Comparison of ENCODE assay signal across 11 cellular contexts in genomic region chr3:46925585-46925934, GRCh38. TPM values are rescaled to one million over a fixed set of nuclear protein-coding genes. Genes with fewer than 3 reads are reported as not detected.
DNase-seq lines count a peak whose midpoint lies in the region; ATAC-seq and TF ChIP-seq lines count a peak whose summit lies in the region.
"Had no signal": no experiment of that assay in that cellular context is flagged by ENCODE, and none has a peak within 500 bp of the region (broad histone marks: within the 10 kb centered on the region; RNA-seq: fewer than 3 reads in every experiment).

No MANE protein-coding gene starts in this region.

- TF ChIP-seq CTCF in DOHH2 (IDR thresholded peaks at IDR 0.05; ENCODE audit: low read depth, low read length, poor library complexity, severe bottlenecking) (no peak), OCI-LY7 (conservative IDR thresholded peaks at IDR 0.05; ENCODE audit: low read length) (no peak), gastrocnemius medialis (IDR thresholded peaks at IDR 0.05 in 4 of 5, conservative IDR thresholded peaks at IDR 0.05 in 1 of 5) (no peak), GM20000 (IDR thresholded peaks at IDR 0.05; ENCODE audit: extremely low read depth, missing control alignments) (no peak)

- H3K4me1 ChIP-seq in DOHH2 (ENCODE audit: control insufficient read depth, low read length) (peaks cover 65% of the 10 kb centered on the region), OCI-LY7 (ENCODE audit: insufficient read depth, low read length, poor library complexity, severe bottlenecking) (peaks cover 71% of the 10 kb centered on the region), gastrocnemius medialis (peaks cover 54 to 58% of the 10 kb centered on the region in 2 donors)

- H3F3A ChIP-seq in DOHH2 (ENCODE audit: control insufficient read depth, insufficient read depth) = peaks cover 41% of the 10 kb centered on the region

- POLR2A ChIA-PET in OCI-LY7 (lab: Charles Lee) = interaction anchor here (0.7 to 5.7 kb wide), 2 partner anchors 55 to 62 kb away, joined by 3 to 39 read pairs; partner anchors contain the start of gene NBEAL2

- CTCF ChIA-PET in OCI-LY7 (lab: Charles Lee; ENCODE audit: unreplicated experiment) = interaction anchor here (0.5 to 0.6 kb wide), 2 partner anchors 8 to 74 kb away, joined by 3 read pairs; no protein-coding TSS in a partner anchor

- H3K4me2 ChIP-seq in DOHH2 (ENCODE audit: low read length) (peak overlapping the region; percentile 95), OCI-LY7 (ENCODE audit: low read length) (peak overlapping the region; percentile 82)

- no TSS peak for BruUV-seq in OCI-LY7 (replicated peaks; lab: Mats Ljungman, UMichigan)

- no peak for DNase-seq in OCI-LY7 (ENCODE audit: low spot score)
- DNase-seq in left cardiac atrium = peak; percentile 76
- peak; percentile 52 to 75 for DNase-seq in gastrocnemius medialis
- no peak for DNase-seq in GM20000 (ENCODE audit: low spot score)
- DNase-seq in SHP77 treated with DMSO at 0.1 percent for 48 hours (lab: John Stamatoyannopoulos, UW) = no peak
- no peak for DNase-seq in DMS 273 (lab: John Stamatoyannopoulos, UW; ENCODE audit: unreplicated experiment)
- DNase-seq: activated CD4-positive, alpha-beta T cell treated with anti-CD3 and anti-CD28 coated beads for 1 hour; DMS153; effector memory CD4-positive, alpha-beta T cell; NCI-H510A treated with DMSO at 0.1 percent for 48 hours had no signal

- no peaks in the 10 kb centered on the region for H3K9me2 ChIP-seq in DOHH2 (replicated peaks; ENCODE audit: control insufficient read depth, low read length)
- no peaks in the 10 kb centered on the region for H3K9me2 ChIP-seq in OCI-LY7 (ENCODE audit: insufficient read depth, low read length)

- intact Hi-C loops in OCI-LY7 (cut with micrococcal nuclease; ENCODE audit: unreplicated experiment) = loop anchor here (5.0 kb wide), 3 partner anchors 237 to 457 kb away; partner anchors contain the start of genes PTPN23 and SETD2
- intact Hi-C loops in left cardiac atrium (cut with DNase I) = loop anchor here in 1 of 2 donors (5.0 to 10.0 kb wide), 2 partner anchors 47 to 459 kb away; partner anchors contain the start of gene PTPN23
- intact Hi-C loops in gastrocnemius medialis (cut with DNase I; ENCODE audit: low total_unique reads) = loop anchor here (10.0 kb wide), 1 partner anchor 399 kb away; no protein-coding TSS in a partner anchor

- H4K20me1 ChIP-seq in DOHH2 (ENCODE audit: control insufficient read depth, insufficient read depth, low read depth, low read length) (peaks cover 4% of the 10 kb centered on the region; the same call in 1 of the 2 replicates), OCI-LY7 (ENCODE audit: insufficient read depth, low read length) (no peaks in the 10 kb centered on the region)

- no peaks in the 10 kb centered on the region for H3K27me3 ChIP-seq in DOHH2 (ENCODE audit: control insufficient read depth, low read length)
- no peaks in the 10 kb centered on the region for H3K27me3 ChIP-seq in gastrocnemius medialis

- H3K4me3 ChIP-seq in DOHH2 (ENCODE audit: low read length) = no peak overlapping the region
- peak overlapping the region; percentile 68 for H3K4me3 ChIP-seq in OCI-LY7 (ENCODE audit: low read depth, low read length, poor library complexity, severe bottlenecking)
- H3K4me3 ChIP-seq in gastrocnemius medialis = no peak overlapping the region

- no peak overlapping the region for H2AFZ ChIP-seq in OCI-LY7 (ENCODE audit: low read length)

- peaks cover 85% of the 10 kb centered on the region for H3K36me3 ChIP-seq in DOHH2 (ENCODE audit: control insufficient read depth, low read length)
- H3K36me3 ChIP-seq in OCI-LY7 (ENCODE audit: insufficient read depth, low read length) = peaks cover 76% of the 10 kb centered on the region
- H3K36me3 ChIP-seq in gastrocnemius medialis = peaks cover 0 to 50% of the 10 kb centered on the region in 2 donors

- H3K79me2 ChIP-seq in DOHH2 (ENCODE audit: control insufficient read depth, low read length) = peaks cover 53% of the 10 kb centered on the region
- H3K79me2 ChIP-seq in OCI-LY7 (ENCODE audit: insufficient read depth, low read depth, low read length) = peaks cover 50% of the 10 kb centered on the region

- H3K9me3 ChIP-seq in DOHH2 (ENCODE audit: control insufficient read depth, insufficient read depth, low read length) (no peaks in the 10 kb centered on the region), OCI-LY7 (ENCODE audit: low read length) (no peaks in the 10 kb centered on the region), gastrocnemius medialis (no peaks in the 10 kb centered on the region)

- H3K27ac ChIP-seq in DOHH2 (ENCODE audit: low read depth, low read length) (peak overlapping the region; percentile 99), OCI-LY7 (ENCODE audit: low read depth, low read length, poor library complexity, severe bottlenecking) (peak overlapping the region; percentile 100), gastrocnemius medialis (peak overlapping the region; percentile 77 to 96 (median 92))

- TF ChIP-seq POLR2A in gastrocnemius medialis (IDR thresholded peaks at IDR 0.05) = no peak

- in situ Hi-C loops in gastrocnemius medialis (cut with MboI; ENCODE audit: low sequenced_read_pairs in 4 of 4) = no loop called here

- ATAC-seq in left cardiac atrium (peak; percentile 72 to 80), gastrocnemius medialis (peak; percentile 18 to 37)

RNA-seq across cellular contexts. Expression of gene PTH1R, which starts 48.0 kb away (rescaled TPM):
- total RNA-seq in OCI-LY7 (2014; rRNA removed; shearing (Covaris generic)) = not detected in 2 replicates
- total RNA-seq in OCI-LY7 (2022) (not detected in 2 replicates), left cardiac atrium (10 to 100 TPM in 1 of 2 donors, 1 to 10 TPM in 1; 5.4 to 10.0 TPM), gastrocnemius medialis (1 to 10 TPM; 2.3 to 7.9 (median 7.3) TPM)

RNA-seq across cellular contexts. Expression of gene CCDC12, which starts 51.0 kb away (rescaled TPM):
- 74.9 and 102 TPM in 2 replicates for total RNA-seq in OCI-LY7 (2014; rRNA removed; shearing (Covaris generic))
- 107 and 116 TPM in 2 replicates for total RNA-seq in OCI-LY7 (2022)
- total RNA-seq in left cardiac atrium = 10 to 100 TPM; 24.2 to 38.4 TPM
- 10 to 100 TPM; 24.6 to 32.0 (median 29.0) TPM for total RNA-seq in gastrocnemius medialis

RNA-seq across cellular contexts. Expression of gene NBEAL2, which starts 53.9 kb away (rescaled TPM):
- 53.3 and 74.9 TPM in 2 replicates for total RNA-seq in OCI-LY7 (2014; rRNA removed; shearing (Covaris generic))
- total RNA-seq in OCI-LY7 (2022) (129 and 149 TPM in 2 replicates), left cardiac atrium (10 to 100 TPM; 17.1 to 23.9 TPM), gastrocnemius medialis (1 to 10 TPM; 4.1 to 8.7 (median 7.5) TPM)

Comparison
In these comparisons a context has a peak if more than half of its experiments do, and no peak if none do; other contexts are left out.
1. DNase-seq: peak in left cardiac atrium (single experiment) and gastrocnemius medialis (2 of 2); none in OCI-LY7 (single experiment), GM20000 (single experiment), SHP77 treated with DMSO at 0.1 percent for 48 hours (single experiment) and DMS 273 (single experiment).
2. Peak in every context shown above with its lines, with median percentiles within 50 percentile points of each other: H3K27ac ChIP-seq.